ENCODE assay signal across 25 cellular contexts in genomic region chr12:93760275-93760875, GRCh38.
"Had no signal": no experiment of that assay in that cellular context is flagged by ENCODE, and none has a peak within 500 bp of the region (broad histone marks: within the 10 kb centered on the region; RNA-seq: fewer than 3 reads in every experiment).

No MANE protein-coding gene starts in this region.

- H3K27ac ChIP-seq: brain microvascular endothelial cell, left lung, ovary, tibial artery had no signal

- ATAC-seq: esophagus mucosa, left lung, natural killer cell, right cardiac atrium had no signal

- H3K27ac Mint-ChIP-seq: stimulated activated naive CD8-positive, alpha-beta T cell treated with anti-CD3 and anti-CD28 coated beads, Interleukin-15, Interleukin-2, amounts not matched to agents 100 ng/mL and 50 ng/mL, for 24 hours; T-helper 1 cell treated with Interleukin-12 subunit alpha and Interleukin-12 subunit beta and Interleukin-4 antibody, amounts not matched to agents 30 μg/mL and 1 μg/mL, for 36 hours had no signal

- H3K27me3 Mint-ChIP-seq: stimulated activated naive CD8-positive, alpha-beta T cell treated with anti-CD3 and anti-CD28 coated beads, Interleukin-15, Interleukin-2, amounts not matched to agents 100 ng/mL and 50 ng/mL, for 24 hours had no signal

- H3K9me3 Mint-ChIP-seq: natural killer cell; stimulated activated naive CD8-positive, alpha-beta T cell treated with anti-CD3 and anti-CD28 coated beads, Interleukin-15, Interleukin-2, amounts not matched to agents 100 ng/mL and 50 ng/mL, for 24 hours had no signal

- H3K9me3 ChIP-seq: ascending aorta, left lung, ovary, tibial artery had no signal

- H3K36me3 ChIP-seq: ascending aorta, brain microvascular endothelial cell, left lung, ovary, tibial artery had no signal

- H3K27me3 ChIP-seq: ascending aorta, brain microvascular endothelial cell, left lung, ovary, tibial artery had no signal

- H3K4me3 Mint-ChIP-seq: natural killer cell; stimulated activated naive CD8-positive, alpha-beta T cell treated with anti-CD3 and anti-CD28 coated beads, Interleukin-15, Interleukin-2, amounts not matched to agents 100 ng/mL and 50 ng/mL, for 24 hours; T-helper 1 cell treated with Interleukin-12 subunit alpha and Interleukin-12 subunit beta and Interleukin-4 antibody, amounts not matched to agents 30 μg/mL and 1 μg/mL, for 36 hours had no signal

- H3K36me3 Mint-ChIP-seq: natural killer cell had no signal

- DNase-seq: activated CD4-positive, alpha-beta T cell treated with anti-CD3 and anti-CD28 coated beads for 4 hours; activated CD4-positive, alpha-beta T cell treated with anti-CD3 and anti-CD28 coated beads, Interleukin-2, amount 50 U/mL, for 48 hours; activated CD4-positive, CD25-positive, alpha-beta regulatory T cell; activated gamma-delta T cell; activated naive CD4-positive, alpha-beta T cell treated with anti-CD3 and anti-CD28 coated beads, Interleukin-2, amount 50 U/mL, for 16 hours; activated T-cell treated with anti-CD3 and anti-CD28 coated beads for 4 hours; brain microvascular endothelial cell; central memory CD4-positive, alpha-beta T cell; effector memory CD4-positive, alpha-beta T cell; foreskin melanocyte; kidney glomerular epithelial cell; left lung; mammary epithelial cell; midbrain; natural killer cell; ovary; right cardiac atrium; stimulated activated CD4-positive, alpha-beta T cell treated with anti-CD3 and anti-CD28 coated beads, Interleukin-12 subunit alpha, Interleukin-12 subunit beta, amount 100 ng/mL, for 4 hours; stimulated activated CD4-positive, alpha-beta T cell treated with anti-CD3 and anti-CD28 coated beads, Interleukin-4, amount 100 ng/mL, for 4 hours; substantia nigra; tibial artery had no signal

- H3K4me3 ChIP-seq: ascending aorta, left lung, ovary, tibial artery had no signal
